In genomic region chr2:87630885-87631284, GRCh38 we compare ENCODE assay signal across 8 cellular contexts.
DNase-seq lines count a peak whose midpoint lies in the region; ATAC-seq lines count a peak whose summit lies in the region.
"Not testable (repeated sequence)": the region's sequence is repeated elsewhere in the genome, so short reads cannot be mapped to it uniquely, and the experiment has no call there.

No MANE protein-coding gene starts in this region.

- H3K36me3 Mint-ChIP-seq in activated T-cell treated with anti-CD3 and anti-CD28 coated beads, Interleukin-2, amount 50 U/mL, for 4 hours (ENCODE audit: insufficient read depth); activated naive CD8-positive, alpha-beta T cell treated with anti-CD3 and anti-CD28 coated beads, Interleukin-2, amount 50 U/mL, for 24 hours (ENCODE audit: low read depth): not testable (repeated sequence)

- H3K4me3 Mint-ChIP-seq in activated T-cell treated with anti-CD3 and anti-CD28 coated beads, Interleukin-2, amount 50 U/mL, for 4 hours; activated naive CD8-positive, alpha-beta T cell treated with anti-CD3 and anti-CD28 coated beads, Interleukin-2, amount 50 U/mL, for 24 hours; stimulated activated naive CD8-positive, alpha-beta T cell treated with anti-CD3 and anti-CD28 coated beads, Interleukin-15, amount 100 ng/mL, for 72 hours: not testable (repeated sequence)

- not testable (repeated sequence) for H3K27me3 Mint-ChIP-seq in activated T-cell treated with anti-CD3 and anti-CD28 coated beads, Interleukin-2, amount 50 U/mL, for 4 hours (ENCODE audit: low read depth); activated naive CD8-positive, alpha-beta T cell treated with anti-CD3 and anti-CD28 coated beads, Interleukin-2, amount 50 U/mL, for 24 hours; stimulated activated naive CD8-positive, alpha-beta T cell treated with anti-CD3 and anti-CD28 coated beads, Interleukin-15, amount 100 ng/mL, for 72 hours

- ATAC-seq in GM18498 (IDR thresholded peaks at IDR 0.05; ENCODE audit: unreplicated experiment), result peak; percentile 53
- ATAC-seq in GM18873 (IDR thresholded peaks at IDR 0.05; ENCODE audit: low FRiP score, unreplicated experiment), result peak; percentile 55
- ATAC-seq in GM21381 (IDR thresholded peaks at IDR 0.05; ENCODE audit: unreplicated experiment), result peak; percentile 48
- peak; percentile 63 for ATAC-seq in HG03097 (IDR thresholded peaks at IDR 0.05; ENCODE audit: low FRiP score, unreplicated experiment)
- ATAC-seq in activated CD4-positive, CD25-positive, alpha-beta regulatory T cell treated with anti-CD3 and anti-CD28 coated beads, Interleukin-2, amount 50 U/mL, for 24 hours, result peak; percentile 16 to 21
- ATAC-seq in activated T-cell treated with anti-CD3 and anti-CD28 coated beads, Interleukin-2, amount 50 U/mL, for 4 hours, result peak; percentile 7 to 8
- ATAC-seq in activated naive CD8-positive, alpha-beta T cell treated with anti-CD3 and anti-CD28 coated beads, Interleukin-2, amount 50 U/mL, for 24 hours, result peak; percentile 4
- peak; percentile 52 for ATAC-seq in stimulated activated naive CD8-positive, alpha-beta T cell treated with anti-CD3 and anti-CD28 coated beads, Interleukin-15, amount 100 ng/mL, for 72 hours

- H3K27ac Mint-ChIP-seq in activated naive CD8-positive, alpha-beta T cell treated with anti-CD3 and anti-CD28 coated beads, Interleukin-2, amount 50 U/mL, for 24 hours, result not testable (repeated sequence)
- H3K27ac Mint-ChIP-seq in stimulated activated naive CD8-positive, alpha-beta T cell treated with anti-CD3 and anti-CD28 coated beads, Interleukin-15, amount 100 ng/mL, for 72 hours, result peak overlapping the region in 1 of 2 donors; percentile 67

- not testable (repeated sequence) for H3K9me3 Mint-ChIP-seq in activated T-cell treated with anti-CD3 and anti-CD28 coated beads, Interleukin-2, amount 50 U/mL, for 4 hours; activated naive CD8-positive, alpha-beta T cell treated with anti-CD3 and anti-CD28 coated beads, Interleukin-2, amount 50 U/mL, for 24 hours; stimulated activated naive CD8-positive, alpha-beta T cell treated with anti-CD3 and anti-CD28 coated beads, Interleukin-15, amount 100 ng/mL, for 72 hours

- DNase-seq in activated T-cell treated with anti-CD3 and anti-CD28 coated beads, Interleukin-2, amount 50 U/mL, for 4 hours; activated naive CD8-positive, alpha-beta T cell treated with anti-CD3 and anti-CD28 coated beads, Interleukin-2, amount 50 U/mL, for 24 hours: not testable (repeated sequence)
- DNase-seq in stimulated activated naive CD8-positive, alpha-beta T cell treated with anti-CD3 and anti-CD28 coated beads, Interleukin-15, amount 100 ng/mL, for 72 hours, result peak in 1 of 2 donors; percentile 33

- peaks cover 15% of the 10 kb centered on the region for H3K4me1 Mint-ChIP-seq in activated T-cell treated with anti-CD3 and anti-CD28 coated beads, Interleukin-2, amount 50 U/mL, for 4 hours (ENCODE audit: low read depth)
- H3K4me1 Mint-ChIP-seq in activated naive CD8-positive, alpha-beta T cell treated with anti-CD3 and anti-CD28 coated beads, Interleukin-2, amount 50 U/mL, for 24 hours, result peaks cover 26% of the 10 kb centered on the region
- H3K4me1 Mint-ChIP-seq in stimulated activated naive CD8-positive, alpha-beta T cell treated with anti-CD3 and anti-CD28 coated beads, Interleukin-15, amount 100 ng/mL, for 72 hours, result peaks cover 24% of the 10 kb centered on the region

Comparison
In these comparisons a context has a peak if more than half of its experiments do, and no peak if none do; other contexts are left out.
1. ATAC-seq: peak in every context shown above with its lines; median percentile 63 in HG03097; 55 in GM18873; 53 in GM18498; 52 in stimulated activated naive CD8-positive, alpha-beta T cell treated with anti-CD3 and anti-CD28 coated beads, Interleukin-15, amount 100 ng/mL, for 72 hours; 48 in GM21381; 18 in activated CD4-positive, CD25-positive, alpha-beta regulatory T cell treated with anti-CD3 and anti-CD28 coated beads, Interleukin-2, amount 50 U/mL, for 24 hours; 8 in activated T-cell treated with anti-CD3 and anti-CD28 coated beads, Interleukin-2, amount 50 U/mL, for 4 hours; 4 in activated naive CD8-positive, alpha-beta T cell treated with anti-CD3 and anti-CD28 coated beads, Interleukin-2, amount 50 U/mL, for 24 hours.